ENCODE assay signal across 8 cellular contexts in genomic region chr1:39691383-39692151, GRCh38. TPM values are rescaled to one million over a fixed set of nuclear protein-coding genes. Genes with fewer than 3 reads are reported as not detected.
A peak's percentile ranks its signal among the peaks of the same experiment; 100 is the strongest.
DNase-seq lines count a peak whose midpoint lies in the region; ATAC-seq lines count a peak whose summit lies in the region.

Gene HPCAL4, minus strand, starts transcription at chr1:39691433. Its CDS starts 6,830 bp downstream, at chr1:39684603.

- no peak within 1 kb of the TSS for H4K8ac ChIP-seq in mesenchymal stem cell (ENCODE audit: low read length)

- H3K14ac ChIP-seq in mesenchymal stem cell (ENCODE audit: low read length in 2 of 2), result peak within 1 kb of the TSS in 1 of 2 experiments; percentile 44

- 21% methylated on average over 28 of the region's 47 CpGs for WGBS in mesenchymal stem cell

- no peak within 1 kb of the TSS for H3K9ac ChIP-seq in mesenchymal stem cell (ENCODE audit: low read length)

- no peaks in the 10 kb centered on the region for H3K79me1 ChIP-seq in mesenchymal stem cell (replicated peaks; ENCODE audit: low read length, poor library complexity, severe bottlenecking)

- H4K91ac ChIP-seq in mesenchymal stem cell (ENCODE audit: low read length), result peak within 1 kb of the TSS; percentile 45

- no peak within 1 kb of the TSS for H2BK120ac ChIP-seq in mesenchymal stem cell (ENCODE audit: low read depth, low read length)

- H3K36me3 Mint-ChIP-seq in effector memory CD8-positive, alpha-beta T cell (ENCODE audit: insufficient read depth), result peaks cover 7% of the 10 kb centered on the region

- no peak within 1 kb of the TSS for H2AK5ac ChIP-seq in mesenchymal stem cell (ENCODE audit: low read length, severe bottlenecking)

- H3K9me3 Mint-ChIP-seq in effector memory CD8-positive, alpha-beta T cell, result no peaks in the 10 kb centered on the region

- H3K79me2 ChIP-seq in ACC112 (ENCODE audit: control insufficient read depth, insufficient read depth, low read length, unreplicated experiment), result no peaks in the 10 kb centered on the region

- peaks cover 32 to 39% of the 10 kb centered on the region in 2 donors for H3K27me3 Mint-ChIP-seq in effector memory CD8-positive, alpha-beta T cell

- no peak within 1 kb of the TSS for H3K18ac ChIP-seq in mesenchymal stem cell (ENCODE audit: low read depth in 1 of 2, low read length in 2 of 2)

- H3K4me1 Mint-ChIP-seq in effector memory CD8-positive, alpha-beta T cell (ENCODE audit: low read depth in 2 of 2), result peaks cover 14 to 16% of the 10 kb centered on the region in 2 donors

- H3K27ac ChIP-seq in ACC112 (ENCODE audit: low read depth, low read length) (no peak within 1 kb of the TSS), mesenchymal stem cell (ENCODE audit: low read length, poor library complexity, severe bottlenecking) (no peak within 1 kb of the TSS)

- H3K36me3 ChIP-seq in ACC112 (ENCODE audit: insufficient read depth, low read length) (no peaks in the 10 kb centered on the region), mesenchymal stem cell (ENCODE audit: control insufficient read depth in 1 of 2, insufficient read depth in 2 of 2, low read depth in 1 of 2, low read length in 2 of 2) (no peaks in the 10 kb centered on the region)

- DNase-seq in NCI-H774 (lab: John Stamatoyannopoulos, UW) (peak; percentile 98), mesenchymal stem cell (peak; percentile 83)
- peak; percentile 70 to 78 (median 72) for DNase-seq in activated CD8-positive, alpha-beta memory T cell treated with anti-CD3 and anti-CD28 coated beads for 48 hours (ENCODE audit: low read depth in 2 of 3, low spot score in 2 of 3)
- peak; percentile 79 to 81 (median 80) for DNase-seq in effector memory CD8-positive, alpha-beta T cell
- DNase-seq in stimulated activated CD8-positive, alpha-beta memory T cell treated with anti-CD3 and anti-CD28 coated beads, Interleukin-12 subunit alpha, Interleukin-12 subunit beta, amount 100 ng/mL, for 1 hour (ENCODE audit: low read depth), result peak; percentile 85

- no peak within 1 kb of the TSS for H3K4ac ChIP-seq in mesenchymal stem cell (ENCODE audit: low read depth in 1 of 2, low read length in 2 of 2)

- H2BK15ac ChIP-seq in mesenchymal stem cell (ENCODE audit: low read depth, poor library complexity, severe bottlenecking), result no peak within 1 kb of the TSS

- H3K9me3 ChIP-seq in mesenchymal stem cell (ENCODE audit: control insufficient read depth, low read length), result no peaks in the 10 kb centered on the region

- no peak within 1 kb of the TSS for H2BK5ac ChIP-seq in mesenchymal stem cell (ENCODE audit: low read depth, low read length, poor library complexity, severe bottlenecking)

- H2AFZ ChIP-seq in ACC112 (ENCODE audit: low read length, unreplicated experiment) (no peak within 1 kb of the TSS), mesenchymal stem cell (ENCODE audit: low read depth, low read length) (no peak within 1 kb of the TSS)

- peak within 1 kb of the TSS; percentile 43 for H3K4me2 ChIP-seq in mesenchymal stem cell (ENCODE audit: low read length, poor library complexity, severe bottlenecking)

- peak within 1 kb of the TSS; percentile 62 to 80 for H3K27ac Mint-ChIP-seq in effector memory CD8-positive, alpha-beta T cell

- peaks cover 96% of the 10 kb centered on the region for H3K27me3 ChIP-seq in ACC112 (ENCODE audit: insufficient read depth, low read length)
- H3K27me3 ChIP-seq in mesenchymal stem cell (ENCODE audit: control insufficient read depth in 1 of 2, insufficient read depth in 1 of 2, low read length in 2 of 2), result peaks cover 92 to 95% of the 10 kb centered on the region in 2 experiments

- H2BK12ac ChIP-seq in mesenchymal stem cell (ENCODE audit: low read length in 2 of 2), result no peak within 1 kb of the TSS

- H3K4me3 Mint-ChIP-seq in effector memory CD8-positive, alpha-beta T cell, result peak within 1 kb of the TSS; percentile 78 to 79

- H3K4me3 ChIP-seq in ACC112 (ENCODE audit: low read depth, low read length) (peak within 1 kb of the TSS; percentile 66), mesenchymal stem cell (ENCODE audit: insufficient read depth in 1 of 2, low read depth in 1 of 2, low read length in 2 of 2) (peak within 1 kb of the TSS in 1 of 2 experiments; percentile 29)

- ATAC-seq in GM19025 (IDR thresholded peaks at IDR 0.05; ENCODE audit: low read depth, unreplicated experiment) (peak; percentile 83), HG03521 (IDR thresholded peaks at IDR 0.05; ENCODE audit: unreplicated experiment) (peak; percentile 72)
- ATAC-seq in effector memory CD8-positive, alpha-beta T cell (replicated peaks), result peak; percentile 88

- H3K4me1 ChIP-seq in ACC112 (ENCODE audit: control insufficient read depth, insufficient read depth, low read length, unreplicated experiment) (no peaks in the 10 kb centered on the region), mesenchymal stem cell (ENCODE audit: control insufficient read depth, insufficient read depth, low read depth, low read length) (peaks cover 14% of the 10 kb centered on the region)

- peak within 1 kb of the TSS in 1 of 2 experiments; percentile 75 for H3K23ac ChIP-seq in mesenchymal stem cell (ENCODE audit: low read length in 2 of 2)

RNA-seq across cellular contexts. Expression of gene HPCAL4, which starts in this region (rescaled TPM):
- 0.01 TPM for polyA plus RNA-seq in mesenchymal stem cell (2013, experiment 1 of 2)
- polyA plus RNA-seq in mesenchymal stem cell (2013, experiment 2 of 2), result 0.01 TPM
